Comparison of ENCODE assay signal across 8 cellular contexts in the genomic region with DNA sequence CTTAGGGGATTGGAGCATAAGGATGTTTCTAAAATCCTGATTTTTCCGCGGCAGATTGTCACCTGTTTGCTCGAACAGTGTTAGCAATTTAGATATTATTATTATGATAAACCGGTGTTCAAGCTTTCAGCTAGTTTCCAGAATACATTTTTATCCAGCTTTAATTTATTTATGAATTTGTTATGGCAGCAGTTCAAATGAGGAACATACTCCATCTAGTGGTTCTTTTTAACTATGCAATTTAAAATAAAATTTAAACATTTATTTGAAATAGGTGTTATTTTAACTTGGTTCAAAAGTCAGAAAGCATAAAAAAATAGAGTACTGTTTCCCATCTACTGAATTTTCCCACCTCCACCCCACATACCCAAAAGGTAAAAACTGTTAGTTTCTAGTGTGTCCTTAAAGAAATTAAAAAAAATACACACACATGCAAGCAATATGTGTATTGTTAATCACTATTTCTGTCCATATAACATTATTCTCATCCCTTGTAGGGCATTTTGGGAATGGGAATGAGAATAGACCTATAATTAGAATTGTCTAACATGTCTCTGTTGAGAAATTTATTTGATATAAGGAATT. TPM values are rescaled to one million over a fixed set of nuclear protein-coding genes. Genes with fewer than 3 reads are reported as not detected.
DNase-seq lines count a peak whose midpoint lies in the region; ATAC-seq, FAIRE-seq and TF ChIP-seq lines count a peak whose summit lies in the region.

No MANE protein-coding gene starts in this region.

- TF ChIP-seq CTCF in AG04450 (IDR thresholded peaks at IDR 0.05; ENCODE audit: low read depth, low read length) (peak; percentile 60), GM12864 (IDR thresholded peaks at IDR 0.05; ENCODE audit: low read depth, low read length, missing control alignments) (peak; percentile 17)

- FAIRE-seq in TTC549 (lab: Jason Lieb, UNC) (peak; percentile 91), islet of Langerhans (lab: Jason Lieb, UNC) (peak; percentile 99)

- ATAC-seq in HG02571 (IDR thresholded peaks at IDR 0.05; ENCODE audit: unreplicated experiment), result no peak

- no peaks in the 10 kb centered on the region for H3K9me3 ChIP-seq in AG04450 (ENCODE audit: control insufficient read depth, insufficient read depth, low read length)

- CTCF ChIA-PET in AG04450 (lab: Charles Lee), result interaction anchor here (0.6 to 1.4 kb wide), 18 partner anchors 8 to 242 kb away, joined by 3 to 14 read pairs (median 4); partner anchors contain the start of gene BUB1

- H3K27me3 ChIP-seq in AG04450 (ENCODE audit: control insufficient read depth, insufficient read depth, low read length), result peaks cover 7% of the 10 kb centered on the region

- no peak overlapping the region for H3K27ac ChIP-seq in AG04450 (ENCODE audit: low read depth, low read length)

- no peak overlapping the region for H3K4me3 ChIP-seq in AG04450 (ENCODE audit: low read depth, low read length)
- H3K4me3 ChIP-seq in GM12864 (ENCODE audit: low read depth, low read length), result no peak overlapping the region

- POLR2A ChIA-PET in AG04450 (lab: Yijun Ruan, JAX), result no interaction called here

- no peak for DNase-seq in AG04450 (ENCODE audit: low read depth, low spot score)
- DNase-seq in GM12864 (ENCODE audit: low read depth), result no peak
- DNase-seq in D341Med (ENCODE audit: low spot score), result no peak
- DNase-seq in activated T-cell treated with anti-CD3 and anti-CD28 coated beads, Interleukin-2, amount 50 U/mL, for 48 hours, result no peak
- no peak for DNase-seq in stimulated activated CD4-positive, alpha-beta T cell treated with anti-CD3 and anti-CD28 coated beads, Interleukin-15, amount 100 ng/mL, for 24 hours

RNA-seq across cellular contexts. Expression of gene ACOXL, which starts 23.2 kb away (rescaled TPM):
- not detected in 2 replicates for polyA plus RNA-seq in AG04450 (2011; rRNA removed)
- polyA minus RNA-seq in AG04450 (2011; rRNA and poly(A)+ RNA removed), result not detected in 2 replicates
